Comparison of ENCODE assay signal across 21 cellular contexts in the genomic region with DNA sequence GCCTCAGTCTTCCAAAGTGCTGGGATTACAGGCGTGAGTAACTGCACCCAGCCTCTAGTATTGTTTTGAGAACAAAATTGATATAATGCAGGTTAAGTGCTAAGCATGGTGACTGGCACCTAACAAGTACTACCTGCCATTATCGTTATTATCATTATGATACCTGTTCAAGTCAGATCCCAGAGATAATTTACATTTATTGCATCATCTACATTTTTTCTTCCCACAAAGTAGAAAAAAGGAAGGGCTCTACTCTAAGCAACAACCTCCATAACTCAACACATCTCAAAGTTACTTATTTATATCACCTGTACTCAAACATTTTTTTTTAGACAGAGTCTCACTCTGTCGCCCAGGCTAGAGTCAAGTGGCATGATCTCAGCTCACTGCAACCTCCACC. TPM values are rescaled to one million over a fixed set of nuclear protein-coding genes. Genes with fewer than 3 reads are reported as not detected.
DNase-seq lines count a peak whose midpoint lies in the region; ATAC-seq and TF ChIP-seq lines count a peak whose summit lies in the region.
"Had no signal": no experiment of that assay in that cellular context is flagged by ENCODE, and none has a peak within 500 bp of the region (broad histone marks: within the 10 kb centered on the region; RNA-seq: fewer than 3 reads in every experiment).

No MANE protein-coding gene starts in this region.

- H3K4me3 ChIP-seq in CD8-positive, alpha-beta memory T cell (ENCODE audit: low read length), result no peak overlapping the region
- H3K4me3 ChIP-seq: A549, BLaER1, GM12878, GM23248, HAP-1 had no signal

- H3K9me3 Mint-ChIP-seq in T-helper 2 cell treated with Interferon-gamma antibody and Interleukin-4, amounts not matched to agents 5 μg/mL and 100 μg/mL, for 36 hours, result no peaks in the 10 kb centered on the region
- peaks cover 0 to 4% (median 3%) of the 10 kb centered on the region in 5 donors for H3K9me3 Mint-ChIP-seq in CD8-positive, alpha-beta memory T cell
- no peaks in the 10 kb centered on the region for H3K9me3 Mint-ChIP-seq in activated T-helper 2 cell treated with anti-CD3 and anti-CD28 coated beads, Interferon-gamma antibody, Interleukin-2, Interleukin-4, amounts not matched to agents 10 μg/mL and 5 μg/mL and 100 μg/mL, durations not matched to agents 14 hours and 24 hours and 36 hours
- H3K9me3 Mint-ChIP-seq in stimulated activated effector memory CD8-positive, alpha-beta T cell treated with anti-CD3 and anti-CD28 coated beads, Interleukin-12 subunit alpha, Interleukin-12 subunit beta, amount 100 ng/mL, for 72 hours, result no peaks in the 10 kb centered on the region
- peaks cover 17% of the 10 kb centered on the region for H3K9me3 Mint-ChIP-seq in mesothelial cell of epicardium

- no peaks in the 10 kb centered on the region for H3K36me3 ChIP-seq in CD8-positive, alpha-beta memory T cell (ENCODE audit: insufficient read depth, low read length)
- H3K36me3 ChIP-seq: BLaER1, HAP-1 had no signal

- no peak overlapping the region for H3K27ac ChIP-seq in CD8-positive, alpha-beta memory T cell (ENCODE audit: low read depth, low read length)
- H3K27ac ChIP-seq: 22Rv1, A549, BLaER1, GM23248 had no signal

- no peak for DNase-seq in T-helper 2 cell treated with Interferon-gamma antibody and Interleukin-4, amounts not matched to agents 5 μg/mL and 100 μg/mL, for 36 hours (ENCODE audit: low spot score)
- DNase-seq in T-helper 2 cell (no peak), mesothelial cell of epicardium (ENCODE audit: low spot score in 2 of 2, unreplicated experiment in 2 of 2) (no peak)
- DNase-seq in CD8-positive, alpha-beta memory T cell, result no peak
- DNase-seq in activated T-helper 2 cell treated with anti-CD3 and anti-CD28 coated beads, Interferon-gamma antibody, Interleukin-2, Interleukin-4, amounts not matched to agents 10 μg/mL and 5 μg/mL and 100 μg/mL, durations not matched to agents 14 hours and 24 hours and 36 hours (ENCODE audit: low spot score), result no peak
- no peak for DNase-seq in stimulated activated effector memory CD8-positive, alpha-beta T cell treated with anti-CD3 and anti-CD28 coated beads, Interleukin-12 subunit alpha, Interleukin-12 subunit beta, amount 100 ng/mL, for 72 hours (ENCODE audit: low spot score in 2 of 2)
- DNase-seq: CD8-positive, alpha-beta T cell; COR-L47; DMS 273 treated with DMSO at 0.1 percent for 48 hours; DMS53; DND-41; EL; GM23248; KBM-7 had no signal

- ATAC-seq in stimulated activated effector memory CD8-positive, alpha-beta T cell treated with anti-CD3 and anti-CD28 coated beads, Interleukin-12 subunit alpha, Interleukin-12 subunit beta, amount 100 ng/mL, for 72 hours, result no peak
- no peak for ATAC-seq in GM18498 (IDR thresholded peaks at IDR 0.05; ENCODE audit: unreplicated experiment)
- ATAC-seq: A549; CD8-positive, alpha-beta T cell had no signal

- no peaks in the 10 kb centered on the region for H3K27me3 Mint-ChIP-seq in T-helper 2 cell treated with Interferon-gamma antibody and Interleukin-4, amounts not matched to agents 5 μg/mL and 100 μg/mL, for 36 hours (ENCODE audit: low read depth)
- peaks cover 7 to 8% of the 10 kb centered on the region in 2 donors for H3K27me3 Mint-ChIP-seq in CD8-positive, alpha-beta memory T cell
- H3K27me3 Mint-ChIP-seq in activated T-helper 2 cell treated with anti-CD3 and anti-CD28 coated beads, Interferon-gamma antibody, Interleukin-2, Interleukin-4, amounts not matched to agents 10 μg/mL and 5 μg/mL and 100 μg/mL, durations not matched to agents 14 hours and 24 hours and 36 hours (ENCODE audit: low read depth), result no peaks in the 10 kb centered on the region
- peaks cover 2% of the 10 kb centered on the region for H3K27me3 Mint-ChIP-seq in mesothelial cell of epicardium (ENCODE audit: low read depth)

- H3K27ac Mint-ChIP-seq in T-helper 2 cell treated with Interferon-gamma antibody and Interleukin-4, amounts not matched to agents 5 μg/mL and 100 μg/mL, for 36 hours, result no peak overlapping the region
- no peak overlapping the region for H3K27ac Mint-ChIP-seq in CD8-positive, alpha-beta memory T cell
- no peak overlapping the region for H3K27ac Mint-ChIP-seq in activated T-helper 2 cell treated with anti-CD3 and anti-CD28 coated beads, Interferon-gamma antibody, Interleukin-2, Interleukin-4, amounts not matched to agents 10 μg/mL and 5 μg/mL and 100 μg/mL, durations not matched to agents 14 hours and 24 hours and 36 hours
- H3K27ac Mint-ChIP-seq in stimulated activated effector memory CD8-positive, alpha-beta T cell treated with anti-CD3 and anti-CD28 coated beads, Interleukin-12 subunit alpha, Interleukin-12 subunit beta, amount 100 ng/mL, for 72 hours, result no peak overlapping the region
- H3K27ac Mint-ChIP-seq in mesothelial cell of epicardium, result no peak overlapping the region
- H3K27ac Mint-ChIP-seq: CD8-positive, alpha-beta T cell had no signal

- peaks cover 11% of the 10 kb centered on the region for H3K4me1 Mint-ChIP-seq in T-helper 2 cell treated with Interferon-gamma antibody and Interleukin-4, amounts not matched to agents 5 μg/mL and 100 μg/mL, for 36 hours (ENCODE audit: low read depth)
- H3K4me1 Mint-ChIP-seq in CD8-positive, alpha-beta memory T cell, result peaks cover 6 to 13% (median 7%) of the 10 kb centered on the region in 3 donors
- peaks cover 5% of the 10 kb centered on the region for H3K4me1 Mint-ChIP-seq in activated T-helper 2 cell treated with anti-CD3 and anti-CD28 coated beads, Interferon-gamma antibody, Interleukin-2, Interleukin-4, amounts not matched to agents 10 μg/mL and 5 μg/mL and 100 μg/mL, durations not matched to agents 14 hours and 24 hours and 36 hours (ENCODE audit: low read depth)
- H3K4me1 Mint-ChIP-seq in stimulated activated effector memory CD8-positive, alpha-beta T cell treated with anti-CD3 and anti-CD28 coated beads, Interleukin-12 subunit alpha, Interleukin-12 subunit beta, amount 100 ng/mL, for 72 hours, result peaks cover 18% of the 10 kb centered on the region
- H3K4me1 Mint-ChIP-seq in mesothelial cell of epicardium, result no peaks in the 10 kb centered on the region

- H3K36me3 Mint-ChIP-seq in T-helper 2 cell treated with Interferon-gamma antibody and Interleukin-4, amounts not matched to agents 5 μg/mL and 100 μg/mL, for 36 hours (ENCODE audit: low read depth), result no peaks in the 10 kb centered on the region
- H3K36me3 Mint-ChIP-seq in CD8-positive, alpha-beta memory T cell, result no peaks in the 10 kb centered on the region
- H3K36me3 Mint-ChIP-seq in activated T-helper 2 cell treated with anti-CD3 and anti-CD28 coated beads, Interferon-gamma antibody, Interleukin-2, Interleukin-4, amounts not matched to agents 10 μg/mL and 5 μg/mL and 100 μg/mL, durations not matched to agents 14 hours and 24 hours and 36 hours (ENCODE audit: low read depth), result no peaks in the 10 kb centered on the region
- no peaks in the 10 kb centered on the region for H3K36me3 Mint-ChIP-seq in stimulated activated effector memory CD8-positive, alpha-beta T cell treated with anti-CD3 and anti-CD28 coated beads, Interleukin-12 subunit alpha, Interleukin-12 subunit beta, amount 100 ng/mL, for 72 hours
- H3K36me3 Mint-ChIP-seq in mesothelial cell of epicardium, result no peaks in the 10 kb centered on the region
- H3K36me3 Mint-ChIP-seq: CD8-positive, alpha-beta T cell had no signal

- no peak for TF ChIP-seq CTCF in mesothelial cell of epicardium (IDR thresholded peaks at IDR 0.05; ENCODE audit: unreplicated experiment)

- H3K9me3 ChIP-seq in CD8-positive, alpha-beta memory T cell (ENCODE audit: low read length), result no peaks in the 10 kb centered on the region
- H3K9me3 ChIP-seq: A549, BLaER1, HAP-1 had no signal

- H3K4me1 ChIP-seq in CD8-positive, alpha-beta memory T cell (ENCODE audit: insufficient read depth, low read length), result no peaks in the 10 kb centered on the region
- H3K4me1 ChIP-seq: A549, BLaER1, HAP-1 had no signal

- peak overlapping the region; percentile 18 for H3K4me3 Mint-ChIP-seq in T-helper 2 cell treated with Interferon-gamma antibody and Interleukin-4, amounts not matched to agents 5 μg/mL and 100 μg/mL, for 36 hours
- peak overlapping the region; percentile 16 to 73 (median 54) for H3K4me3 Mint-ChIP-seq in CD8-positive, alpha-beta memory T cell
- peak overlapping the region; percentile 43 for H3K4me3 Mint-ChIP-seq in activated T-helper 2 cell treated with anti-CD3 and anti-CD28 coated beads, Interferon-gamma antibody, Interleukin-2, Interleukin-4, amounts not matched to agents 10 μg/mL and 5 μg/mL and 100 μg/mL, durations not matched to agents 14 hours and 24 hours and 36 hours (ENCODE audit: low read depth)
- peak overlapping the region; percentile 33 for H3K4me3 Mint-ChIP-seq in stimulated activated effector memory CD8-positive, alpha-beta T cell treated with anti-CD3 and anti-CD28 coated beads, Interleukin-12 subunit alpha, Interleukin-12 subunit beta, amount 100 ng/mL, for 72 hours
- no peak overlapping the region for H3K4me3 Mint-ChIP-seq in mesothelial cell of epicardium
- H3K4me3 Mint-ChIP-seq: CD8-positive, alpha-beta T cell had no signal

- no peaks in the 10 kb centered on the region for H3K27me3 ChIP-seq in CD8-positive, alpha-beta memory T cell (ENCODE audit: insufficient read depth, low read length, poor library complexity, severe bottlenecking)
- H3K27me3 ChIP-seq: BLaER1 had no signal

- intact Hi-C loops in activated T-helper 2 cell treated with anti-CD3 and anti-CD28 coated beads, Interferon-gamma antibody, Interleukin-2, Interleukin-4, amounts not matched to agents 10 μg/mL and 5 μg/mL and 100 μg/mL, durations not matched to agents 14 hours and 24 hours and 36 hours (cut with micrococcal nuclease), result no loop called here

- CTCF ChIA-PET in CD8-positive, alpha-beta memory T cell (lab: Charles Lee), result no interaction called here

- POLR2A ChIA-PET in CD8-positive, alpha-beta memory T cell (lab: Charles Lee), result no interaction called here

RNA-seq across cellular contexts. Expression of a gene that starts 42.1 kb away (rescaled TPM):
- under 1 TPM; 0.07 to 0.15 TPM for total RNA-seq in CD8-positive, alpha-beta memory T cell
- polyA plus RNA-seq in CD8-positive, alpha-beta memory T cell, result not detected
- total RNA-seq in activated T-helper 2 cell treated with anti-CD3 and anti-CD28 coated beads, Interferon-gamma antibody, Interleukin-2, Interleukin-4, amounts not matched to agents 10 μg/mL and 5 μg/mL and 100 μg/mL, durations not matched to agents 14 hours and 24 hours and 36 hours, result not detected in 2 replicates
- total RNA-seq in mesothelial cell of epicardium, result 1.2 to 1.7 TPM (median 1.5 TPM) in 3 replicates
- total RNA-seq: GM12878, GM23248, HT-29 had no signal
- polyA plus RNA-seq: GM12878, GM23248 had no signal

RNA-seq across cellular contexts. Expression of a gene that starts 42.2 kb away (rescaled TPM):
- 10 to 100 TPM; 21.9 to 25.9 TPM for total RNA-seq in CD8-positive, alpha-beta memory T cell
- 12.4 TPM for polyA plus RNA-seq in CD8-positive, alpha-beta memory T cell
- 19.6 and 20.7 TPM in 2 replicates for total RNA-seq in activated T-helper 2 cell treated with anti-CD3 and anti-CD28 coated beads, Interferon-gamma antibody, Interleukin-2, Interleukin-4, amounts not matched to agents 10 μg/mL and 5 μg/mL and 100 μg/mL, durations not matched to agents 14 hours and 24 hours and 36 hours
- 21.6 to 24.4 TPM (median 23.1 TPM) in 3 replicates for total RNA-seq in mesothelial cell of epicardium
